In the genomic region with DNA sequence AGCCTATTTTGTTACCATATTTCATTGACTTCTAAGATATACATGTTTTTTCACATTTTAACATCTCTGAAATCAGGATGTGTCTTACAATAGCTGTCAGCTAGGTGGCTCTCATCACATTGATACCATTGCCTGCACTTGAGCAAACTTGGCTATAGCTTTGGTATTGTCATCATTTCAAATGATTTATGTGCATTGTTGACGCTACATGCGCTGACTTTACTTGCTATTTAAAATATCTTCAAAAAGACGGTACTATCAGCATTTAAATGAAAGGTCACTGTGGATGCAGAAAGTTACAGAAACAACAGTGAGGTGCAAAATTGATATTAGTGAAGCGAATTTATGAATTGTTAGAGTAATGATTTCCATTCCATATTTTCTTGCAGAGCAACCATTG, we compare ENCODE assay signal across 9 cellular contexts. TPM values are rescaled to one million over a fixed set of nuclear protein-coding genes. Genes with fewer than 3 reads are reported as not detected.
DNase-seq lines count a peak whose midpoint lies in the region; ATAC-seq and TF ChIP-seq lines count a peak whose summit lies in the region.
"Had no signal": no experiment of that assay in that cellular context is flagged by ENCODE, and none has a peak within 500 bp of the region (broad histone marks: within the 10 kb centered on the region; RNA-seq: fewer than 3 reads in every experiment).

No MANE protein-coding gene starts in this region.

- peaks cover 4% of the 10 kb centered on the region; the same call in 1 of the 2 replicates for H3K4me1 ChIP-seq in Panc1 (ENCODE audit: control insufficient read depth, insufficient read depth, low read length)

- CTCF ChIA-PET in Panc1 (lab: Charles Lee) = interaction anchor here (1.0 kb wide), 3 partner anchors 18 to 137 kb away, joined by 3 to 7 read pairs (median 3); no protein-coding TSS in a partner anchor

- in situ Hi-C loops in Panc1 (cut with HindIII; ENCODE audit: low pct_unique_long_range_greater_than_20kb, low sequenced_read_pairs) = no loop called here

- peak; percentile 41 for TF ChIP-seq CTCF in AG09319 (IDR thresholded peaks at IDR 0.05; ENCODE audit: low read depth, low read length)
- TF ChIP-seq CTCF in GM12872 (IDR thresholded peaks at IDR 0.05; ENCODE audit: insufficient read depth, low read depth, low read length) = peak; percentile 23; the same call in 1 of the 3 replicates
- TF ChIP-seq CTCF in Panc1 (IDR thresholded peaks at IDR 0.05) = peak; percentile 66; the same call in 1 of the 2 replicates

- H3K4me3 ChIP-seq in Panc1 (ENCODE audit: low read depth in 2 of 2, low read length in 2 of 2) = no peak overlapping the region

- intact Hi-C loops in Panc1 (cut with micrococcal nuclease; ENCODE audit: unreplicated experiment) = no loop called here

- DNase-seq in AG09319 (ENCODE audit: extremely low read depth, low read depth) = no peak
- no peak for DNase-seq in Panc1 (ENCODE audit: low read depth, low spot score)
- DNase-seq in fibroblast of peridontal ligament (ENCODE audit: extremely low read depth) = peak; percentile 61
- no peak for DNase-seq in iPS-NIHi7 (ENCODE audit: extremely low spot score)
- no peak for DNase-seq in islet precursor cell
- DNase-seq: GF-D8 had no signal

- ATAC-seq in Panc1 (peak; percentile 71), HG02623 (IDR thresholded peaks at IDR 0.05; ENCODE audit: unreplicated experiment) (no peak), esophagus mucosa (no peak)

- H3K36me3 ChIP-seq in Panc1 (ENCODE audit: control insufficient read depth, insufficient read depth, low read length) = no peaks in the 10 kb centered on the region

- no peaks in the 10 kb centered on the region for H3K9me3 ChIP-seq in Panc1 (ENCODE audit: control insufficient read depth, insufficient read depth, low read depth, low read length)

- no TSS peak for BruUV-seq in Panc1 (replicated peaks; lab: Mats Ljungman, UMichigan)

- H3K27me3 ChIP-seq in Panc1 (ENCODE audit: control insufficient read depth, insufficient read depth, low read length) = no peaks in the 10 kb centered on the region

- POLR2A ChIA-PET in Panc1 (lab: Charles Lee) = interaction anchor here (1.2 kb wide), 1 partner anchor 100 kb away, joined by 5 read pairs; no protein-coding TSS in a partner anchor

- H3K27ac ChIP-seq in Panc1 (ENCODE audit: low read length) = no peak overlapping the region

RNA-seq across cellular contexts. Expression of gene ABHD2, which starts 54.0 kb away (rescaled TPM):
- total RNA-seq in Panc1 (2021; ENCODE audit: unreplicated experiment) = 95.0 TPM
- 41.2 TPM for polyA plus RNA-seq in Panc1 (2012; ENCODE audit: insufficient read length)
- 49.1 TPM for total RNA-seq in esophagus mucosa
